In genomic region chr19:51398096-51398704, GRCh38 we compare ENCODE assay signal across 8 cellular contexts. TPM values are rescaled to one million over a fixed set of nuclear protein-coding genes. Genes with fewer than 3 reads are reported as not detected.
DNase-seq lines count a peak whose midpoint lies in the region; ATAC-seq, FAIRE-seq and TF ChIP-seq lines count a peak whose summit lies in the region.

No MANE protein-coding gene starts in this region.

- TF ChIP-seq CTCF in thyroid gland (IDR thresholded peaks at IDR 0.05): peak in 3 of 6 experiments; percentile 23 to 59 (median 40)

- H3K27ac ChIP-seq in thyroid gland: no peak overlapping the region

- H3K27me3 ChIP-seq in thyroid gland: no peaks in the 10 kb centered on the region

- intact Hi-C loops in thyroid gland (cut with DNase I): loop anchor here (10.0 kb wide), 1 partner anchor 53 kb away; the partner anchor contains the start of gene VSIG10L

- H3K4me3 ChIP-seq in thyroid gland (replicated peaks in 1 of 3): no peak overlapping the region

- no peaks in the 10 kb centered on the region for H3K9me3 ChIP-seq in thyroid gland

- no peaks in the 10 kb centered on the region for H3K36me3 ChIP-seq in thyroid gland

- WGBS in thyroid gland, 2 donors: 41 to 43% methylated on average over 7 of the region's 7 CpGs

- peaks cover 5 to 10% of the 10 kb centered on the region in 2 donors for H3K4me1 ChIP-seq in thyroid gland

- TF ChIP-seq POLR2A in GM12892 (IDR thresholded peaks at IDR 0.05; ENCODE audit: low read depth, low read length) (no peak), thyroid gland (IDR thresholded peaks at IDR 0.05) (no peak)

- DNase-seq in AG08395 (ENCODE audit: low spot score) (peak; percentile 61), GM12892 (ENCODE audit: insufficient read length) (no peak), SKM-1 treated with dmso at 0.1 percent for 144 hours (lab: John Stamatoyannopoulos, UW; ENCODE audit: unreplicated experiment) (peak; percentile 33), iPS-NIHi11 (ENCODE audit: low spot score) (peak; percentile 51), thyroid gland (no peak)
- no peak for DNase-seq in stimulated activated CD4-positive, alpha-beta T cell treated with anti-CD3 and anti-CD28 coated beads, Interleukin-4, amount 100 ng/mL, for 4 hours

- peak; percentile 65 for FAIRE-seq in GM12892 (lab: Jason Lieb, UNC)

- ATAC-seq in HG02610 (IDR thresholded peaks at IDR 0.05; ENCODE audit: unreplicated experiment) (no peak), esophagus mucosa (no peak)

RNA-seq across cellular contexts. Expression of gene C19orf84, which starts 7.8 kb away (rescaled TPM):
- polyA plus RNA-seq in GM12892 (2012; ENCODE audit: missing spikeins): not detected
- total RNA-seq in thyroid gland (under 1 TPM in 1 of 4 donors, not detected in 3; 0.40 TPM), esophagus mucosa (not detected)

RNA-seq across cellular contexts. Expression of gene LIM2, which starts 10.4 kb away (rescaled TPM):
- polyA plus RNA-seq in GM12892 (2012; ENCODE audit: missing spikeins): not detected
- total RNA-seq in thyroid gland (not detected), esophagus mucosa (not detected)

RNA-seq across cellular contexts. Expression of gene SIGLEC10, which starts 19.2 kb away (rescaled TPM):
- polyA plus RNA-seq in GM12892 (2012; ENCODE audit: missing spikeins): 7.3 TPM
- total RNA-seq in thyroid gland (1 to 10 TPM; 1.3 to 5.3 (median 2.9) TPM), esophagus mucosa (2.0 TPM)

RNA-seq across cellular contexts. Expression of gene NKG7, which starts 25.7 kb away (rescaled TPM):
- polyA plus RNA-seq in GM12892 (2012; ENCODE audit: missing spikeins): 8.2 TPM
- total RNA-seq in thyroid gland (1 to 10 TPM in 1 of 4 donors, under 1 TPM in 1, not detected in 2; 0.54 to 2.2 TPM), esophagus mucosa (not detected)

RNA-seq across cellular contexts. Expression of gene CLDND2, which starts 29.4 kb away (rescaled TPM):
- 0.59 TPM for polyA plus RNA-seq in GM12892 (2012; ENCODE audit: missing spikeins)
- not detected for total RNA-seq in thyroid gland
- 1.1 TPM for total RNA-seq in esophagus mucosa

Comparison
In these comparisons a context has a peak if more than half of its experiments do, and no peak if none do; other contexts are left out.
1. DNase-seq: peak in AG08395 (single experiment), SKM-1 treated with dmso at 0.1 percent for 144 hours (single experiment) and iPS-NIHi11 (single experiment); none in GM12892 (single experiment), stimulated activated CD4-positive, alpha-beta T cell treated with anti-CD3 and anti-CD28 coated beads, Interleukin-4, amount 100 ng/mL, for 4 hours (0 of 2) and thyroid gland (0 of 2).